ENCODE assay signal across 8 cellular contexts in genomic region chr2:38146302-38146916, GRCh38.
DNase-seq lines count a peak whose midpoint lies in the region; ATAC-seq and TF ChIP-seq lines count a peak whose summit lies in the region.

No MANE protein-coding gene starts in this region.

- peaks cover 3% of the 10 kb centered on the region; the same call in 1 of the 2 replicates for H3K9me2 ChIP-seq in HCT116 (ENCODE audit: insufficient read depth)

- POLR2A ChIA-PET in HCT116 (lab: Charles Lee), result interaction anchor here (0.8 to 0.9 kb wide), 2 partner anchors 17 to 41 kb away, joined by 3 read pairs; no protein-coding TSS in a partner anchor

- peak overlapping the region; percentile 78 for H3K4me2 ChIP-seq in HCT116 (ENCODE audit: low read length)

- no peaks in the 10 kb centered on the region for H3K27me3 Mint-ChIP-seq in nephron progenitor cell (ENCODE audit: low read depth, poor library complexity)

- peaks cover 6% of the 10 kb centered on the region for H3K9me3 Mint-ChIP-seq in nephron progenitor cell

- H3K36me3 Mint-ChIP-seq in nephron progenitor cell (ENCODE audit: low read depth), result no peaks in the 10 kb centered on the region

- no peak for TF ChIP-seq RAD21 in HCT116 (IDR thresholded peaks at IDR 0.05; ENCODE audit: low read depth)

- DNase-seq in HCT116 (ENCODE audit: low read depth, low spot score) (peak; percentile 37), MV-4-11 (lab: John Stamatoyannopoulos, UW) (peak; percentile 37), nephron progenitor cell (peak; percentile 10), NCI-H2081 (lab: John Stamatoyannopoulos, UW) (no peak), inferior parietal cortex (ENCODE audit: extremely low spot score) (no peak), DMS79 treated with DMSO at 0.1 percent for 48 hours (lab: John Stamatoyannopoulos, UW) (no peak)

- peak overlapping the region; percentile 98 for H3K27ac Mint-ChIP-seq in nephron progenitor cell

- TF ChIP-seq CTCF in HCT116 (IDR thresholded peaks at IDR 0.05 in 2 of 3, conservative IDR thresholded peaks at IDR 0.05 in 1 of 3; ENCODE audit: borderline replicate concordance in 1 of 3, insufficient read depth in 1 of 3, low read depth in 2 of 3, low read length in 2 of 3) (no peak), nephron progenitor cell (IDR thresholded peaks at IDR 0.05) (no peak)

- peak overlapping the region; percentile 67 for H2AFZ ChIP-seq in HCT116 (ENCODE audit: low read depth, low read length, poor library complexity, severe bottlenecking)

- CTCF ChIA-PET in HCT116 (lab: Charles Lee), result interaction anchor here (1.1 to 1.4 kb wide), 2 partner anchors 70 to 128 kb away, joined by 4 to 7 read pairs; partner anchors contain the start of gene CYP1B1

- H3K36me3 ChIP-seq in HCT116 (ENCODE audit: control insufficient read depth in 1 of 2, insufficient read depth in 2 of 2, low read length in 2 of 2), result no peaks in the 10 kb centered on the region
- no peaks in the 10 kb centered on the region for H3K36me3 ChIP-seq in ectodermal cell (ENCODE audit: control insufficient read depth, insufficient read depth, low read length)

- H3K9ac ChIP-seq in HCT116 (ENCODE audit: low read length), result peak overlapping the region; percentile 54

- H3K27me3 ChIP-seq in HCT116 (ENCODE audit: insufficient read depth, low read length) (no peaks in the 10 kb centered on the region), ectodermal cell (ENCODE audit: control insufficient read depth, insufficient read depth, low read length, poor library complexity, severe bottlenecking) (no peaks in the 10 kb centered on the region)

- WGBS in ectodermal cell, 2 experiments, result 58 to 65% methylated on average over 7 of the region's 7 CpGs

- H4K20me1 ChIP-seq in HCT116 (ENCODE audit: insufficient read depth), result no peaks in the 10 kb centered on the region

- H3K4me3 ChIP-seq in HCT116 (replicated peaks in 1 of 2; ENCODE audit: low read depth in 1 of 2, low read length in 2 of 2) (peak overlapping the region; percentile 19 to 37), ectodermal cell (ENCODE audit: insufficient read depth, low read depth, low read length) (no peak overlapping the region)

- RAD21 ChIA-PET in HCT116 (lab: Charles Lee; ENCODE audit: low non-redundant PET in 1 of 2, low total read pairs in 2 of 2, uncharacterized antibody in 2 of 2, unreplicated experiment in 2 of 2), result interaction anchor here (0.6 to 0.7 kb wide), 2 partner anchors 52 to 70 kb away, joined by 3 to 4 read pairs; no protein-coding TSS in a partner anchor

- H3K27ac ChIP-seq in HCT116 (ENCODE audit: low read depth, low read length), result peak overlapping the region; percentile 69
- peak overlapping the region; percentile 18 for H3K27ac ChIP-seq in ectodermal cell (ENCODE audit: insufficient read depth, low read depth, low read length, poor library complexity, severe bottlenecking)

- intact Hi-C loops in HCT116 (cut with micrococcal nuclease), result no loop called here

- peak overlapping the region; percentile 17 for H3K4me3 Mint-ChIP-seq in nephron progenitor cell

- ATAC-seq in GM18505 (IDR thresholded peaks at IDR 0.05; ENCODE audit: unreplicated experiment) (peak; percentile 68), HCT116 (peak; percentile 78)

- TSS peak; percentile 88 for BruUV-seq in HCT116 (replicated peaks; lab: Mats Ljungman, UMichigan)

- H3K9me3 ChIP-seq in HCT116 (ENCODE audit: control insufficient read depth in 1 of 2, insufficient read depth in 1 of 2, low read depth in 1 of 2, low read length in 2 of 2) (peaks cover 0 to 6% of the 10 kb centered on the region in 2 experiments; a peak in 1 of 4 replicates), ectodermal cell (ENCODE audit: control insufficient read depth, low read length) (no peaks in the 10 kb centered on the region)

- H3K4me1 ChIP-seq in HCT116 (ENCODE audit: control insufficient read depth in 1 of 2, insufficient read depth in 2 of 2, low read length in 2 of 2) (peaks cover 22 to 25% of the 10 kb centered on the region in 2 experiments), ectodermal cell (ENCODE audit: control insufficient read depth, insufficient read depth, low read length) (no peaks in the 10 kb centered on the region)

- H3K4me1 Mint-ChIP-seq in nephron progenitor cell, result no peaks in the 10 kb centered on the region

- no peaks in the 10 kb centered on the region for H3K79me2 ChIP-seq in HCT116 (ENCODE audit: insufficient read depth, low read length)

- TF ChIP-seq POLR2A in GM18505 (IDR thresholded peaks at IDR 0.05; ENCODE audit: borderline replicate concordance, extremely low read depth, insufficient read depth, insufficient read length), result peak; percentile 40
- TF ChIP-seq POLR2A in HCT116 (IDR thresholded peaks at IDR 0.05; ENCODE audit: borderline replicate concordance, extremely low read depth, insufficient read depth, insufficient read length), result no peak

TF ChIP-seq in HCT116, 20 proteins besides CTCF, POLR2A, EP300 and RAD21:
- no peak for TF ChIP-seq YY1 (IDR thresholded peaks at IDR 0.05; ENCODE audit: extremely low read depth, insufficient replicate concordance, low read depth, low read length)
- TF ChIP-seq EGR1 (IDR thresholded peaks at IDR 0.05; ENCODE audit: low read depth), result peak; percentile 88
- TF ChIP-seq MAX (IDR thresholded peaks at IDR 0.05), result no peak; the same call in 1 of the 2 replicates

Comparison
In these comparisons a context has a peak if more than half of its experiments do, and no peak if none do; other contexts are left out.
1. DNase-seq: peak in HCT116 (single experiment), MV-4-11 (single experiment) and nephron progenitor cell (single experiment); none in NCI-H2081 (0 of 2), inferior parietal cortex (single experiment) and DMS79 treated with DMSO at 0.1 percent for 48 hours (single experiment).